Comparison of ENCODE assay signal across 15 cellular contexts in the genomic region with DNA sequence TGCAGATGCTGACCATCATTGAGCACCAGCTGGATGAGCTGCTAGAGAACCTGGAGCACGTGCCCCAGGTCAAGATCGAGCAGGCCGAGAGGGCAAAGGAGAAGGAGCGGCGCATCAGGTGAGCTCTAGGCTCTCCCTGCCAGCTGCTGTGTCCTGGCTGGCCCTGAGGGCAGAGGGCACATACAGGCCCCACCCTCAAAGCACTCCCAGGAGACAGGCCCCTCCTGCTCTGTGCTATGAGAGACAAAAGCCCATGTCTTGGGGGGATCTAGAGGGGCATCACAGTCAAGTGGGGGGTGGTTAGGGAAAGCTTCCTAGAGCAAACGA. TPM values are rescaled to one million over a fixed set of nuclear protein-coding genes. Genes with fewer than 3 reads are reported as not detected.
"Had no signal": no experiment of that assay in that cellular context is flagged by ENCODE, and none has a peak within 500 bp of the region (broad histone marks: within the 10 kb centered on the region; RNA-seq: fewer than 3 reads in every experiment).

No MANE protein-coding gene starts in this region.

- DNase-seq: activated gamma-delta T cell; amygdala; brain microvascular endothelial cell; dermis blood vessel endothelial cell; SIG-M5; stimulated activated CD4-positive, alpha-beta T cell treated with anti-CD3 and anti-CD28 coated beads, Interleukin-4, amount 100 ng/mL, for 1 hour had no signal

- H3K27me3 Mint-ChIP-seq: activated naive CD8-positive, alpha-beta T cell had no signal

- H3K27ac ChIP-seq: brain microvascular endothelial cell, esophagus muscularis mucosa, neutrophil, tibial artery had no signal

- H3K4me1 ChIP-seq: tibial artery had no signal

- H3K9me3 Mint-ChIP-seq: T-helper 2 cell treated with Interferon-gamma antibody and Interleukin-4, amounts not matched to agents 5 μg/mL and 100 μg/mL, for 36 hours had no signal

- H3K4me3 ChIP-seq: esophagus muscularis mucosa, tibial artery had no signal

- H3K9me3 ChIP-seq: neutrophil had no signal

- H3K4me3 Mint-ChIP-seq: activated naive CD8-positive, alpha-beta T cell; T-helper 2 cell treated with Interferon-gamma antibody and Interleukin-4, amounts not matched to agents 5 μg/mL and 100 μg/mL, for 36 hours had no signal

- H3K27me3 ChIP-seq: brain microvascular endothelial cell, esophagus muscularis mucosa, neutrophil, tibial artery had no signal

- H3K36me3 ChIP-seq: brain microvascular endothelial cell had no signal

- H3K27ac Mint-ChIP-seq: activated naive CD8-positive, alpha-beta T cell; T-helper 2 cell treated with Interferon-gamma antibody and Interleukin-4, amounts not matched to agents 5 μg/mL and 100 μg/mL, for 36 hours had no signal

RNA-seq across cellular contexts. Expression of gene CFAP100, which starts 39.5 kb away (rescaled TPM):
- total RNA-seq: dermis blood vessel endothelial cell, esophagus muscularis mucosa, fibroblast of villous mesenchyme, left ventricle myocardium superior, mesenteric fat pad, myocyte had no signal
